In genomic region chr22:23179381-23180294, GRCh38 we compare ENCODE assay signal across 8 cellular contexts. TPM values are rescaled to one million over a fixed set of nuclear protein-coding genes. Genes with fewer than 3 reads are reported as not detected.
DNase-seq lines count a peak whose midpoint lies in the region; ATAC-seq, FAIRE-seq and TF ChIP-seq lines count a peak whose summit lies in the region.

No MANE protein-coding gene starts in this region.

- H3F3A ChIP-seq in MM.1S (ENCODE audit: insufficient read depth, low read length): peaks cover 63% of the 10 kb centered on the region

- POLR2A ChIA-PET in CD4-positive, alpha-beta T cell (lab: Charles Lee): interaction anchor here (1.0 to 2.1 kb wide), 5 partner anchors 39 to 106 kb away, joined by 3 to 11 read pairs (median 5); no protein-coding TSS in a partner anchor
- POLR2A ChIA-PET in K562 (lab: Yijun Ruan, JAX) (interaction anchor here (0.6 to 86.5 kb wide), 16 partner anchors 7 to 410 kb away, joined by 3 to 3476 read pairs (median 10); partner anchors contain the start of genes BCR, RAB36 and RSPH14), HepG2 (lab: Yijun Ruan, JAX) (interaction anchor here (0.6 to 4.1 kb wide), 2 partner anchors 102 to 1376 kb away, joined by 4 to 18 read pairs; no protein-coding TSS in a partner anchor)

- H3K27me3 Mint-ChIP-seq in CD4-positive, alpha-beta T cell: no peaks in the 10 kb centered on the region

- H3K36me3 ChIP-seq in MM.1S (replicated peaks; ENCODE audit: insufficient read depth, low read length): peaks cover under 1% of the 10 kb centered on the region; the same call in 1 of the 2 replicates
- H3K36me3 ChIP-seq in K562 (ENCODE audit: control insufficient read depth, insufficient read depth, low read length): peaks cover 33% of the 10 kb centered on the region
- no peaks in the 10 kb centered on the region; a peak in 1 of 5 replicates for H3K36me3 ChIP-seq in HepG2 (replicated peaks in 1 of 2; ENCODE audit: control insufficient read depth in 1 of 2, insufficient read depth in 2 of 2, low read length in 2 of 2)

- H3K79me2 ChIP-seq in MM.1S (ENCODE audit: low read length): peaks cover 62% of the 10 kb centered on the region
- peaks cover 39% of the 10 kb centered on the region for H3K79me2 ChIP-seq in K562 (ENCODE audit: control insufficient read depth, insufficient read depth, low read length)
- H3K79me2 ChIP-seq in HepG2 (ENCODE audit: insufficient read depth, low read length): peaks cover 39% of the 10 kb centered on the region

- no peaks in the 10 kb centered on the region for H3K27me3 ChIP-seq in CD4-positive, alpha-beta T cell (ENCODE audit: control insufficient read depth, insufficient read depth, low read length)
- H3K27me3 ChIP-seq in MM.1S (replicated peaks; ENCODE audit: insufficient read depth, low read length) (no peaks in the 10 kb centered on the region), K562 (ENCODE audit: control insufficient read depth in 2 of 2, insufficient read depth in 2 of 2, low read length in 2 of 2) (no peaks in the 10 kb centered on the region), HepG2 (ENCODE audit: control insufficient read depth in 1 of 2, insufficient read depth in 2 of 2, low read length in 2 of 2) (no peaks in the 10 kb centered on the region; a peak in 1 of 5 replicates)

- H3K4me1 ChIP-seq in MM.1S (ENCODE audit: low read length) (peaks cover 52% of the 10 kb centered on the region), K562 (replicated peaks in 1 of 2; ENCODE audit: control insufficient read depth in 2 of 2, insufficient read depth in 2 of 2, low read length in 2 of 2) (peaks cover 72 to 77% of the 10 kb centered on the region in 2 experiments), HepG2 (ENCODE audit: insufficient read depth, low read length) (peaks cover 68% of the 10 kb centered on the region)

- TF ChIP-seq EP300 in K562 (IDR thresholded peaks at IDR 0.05; ENCODE audit: low read length): no peak
- no peak for TF ChIP-seq EP300 in HepG2 (IDR thresholded peaks at IDR 0.05; ENCODE audit: low read depth in 2 of 2, low read length in 2 of 2)
- TF ChIP-seq EP300 in HepG2 (CRISPR knock-in tag; IDR thresholded peaks at IDR 0.05; ENCODE audit: borderline replicate concordance): no peak

- FAIRE-seq in K562 (lab: Jason Lieb, UNC) (no peak), HepG2 (lab: Jason Lieb, UNC) (peak; percentile 72)

- H3K27ac ChIP-seq in CD4-positive, alpha-beta T cell (ENCODE audit: low read depth, low read length): peak overlapping the region; percentile 26
- H3K27ac ChIP-seq in MM.1S (ENCODE audit: low read length) (peak overlapping the region; percentile 92), K562 (ENCODE audit: extremely low read depth, low read depth, low read length) (peak overlapping the region; percentile 61), HepG2 (ENCODE audit: extremely low read length, insufficient read depth, low read length) (peak overlapping the region; percentile 60)

- DNase-seq in CD4-positive, alpha-beta T cell: peak in 1 of 10 experiments; percentile 8
- DNase-seq in MM.1S: peak; percentile 41
- DNase-seq in K562 (ENCODE audit: extremely low read depth in 1 of 4, low spot score in 3 of 4): peak in 2 of 4 experiments; percentile 81 to 86
- DNase-seq in HepG2 (ENCODE audit: low spot score): no peak
- peak; percentile 15 for DNase-seq in superior temporal gyrus (ENCODE audit: extremely low spot score)
- no peak for DNase-seq in NCI-H1105 (lab: John Stamatoyannopoulos, UW)
- no peak for DNase-seq in NCI-H2227 (lab: John Stamatoyannopoulos, UW; ENCODE audit: unreplicated experiment)

- no peak for ATAC-seq in CD4-positive, alpha-beta T cell (ENCODE audit: poor library complexity)
- ATAC-seq in K562: peak; percentile 28
- ATAC-seq in HepG2: peak; percentile 43
- no peak for ATAC-seq in GM18520 (IDR thresholded peaks at IDR 0.05; ENCODE audit: unreplicated experiment)

- peak overlapping the region; percentile 73 for H3K9ac ChIP-seq in MM.1S (ENCODE audit: low read length)
- H3K9ac ChIP-seq in K562 (ENCODE audit: insufficient read depth in 1 of 2, low read depth in 2 of 2, low read length in 2 of 2): peak overlapping the region; percentile 68 to 95
- peak overlapping the region; percentile 65 for H3K9ac ChIP-seq in HepG2 (ENCODE audit: insufficient read depth, low read depth, low read length)

- BruUV-seq in K562 (replicated peaks; lab: Mats Ljungman, UMichigan): TSS peak; percentile 57
- BruUV-seq in HepG2 (replicated peaks; lab: Mats Ljungman, UMichigan): TSS peak; percentile 64

- TF ChIP-seq RAD21 in K562 (CRISPR knock-in tag; conservative IDR thresholded peaks at IDR 0.05 in 1 of 2, IDR thresholded peaks at IDR 0.05 in 1 of 2) (no peak), HepG2 (CRISPR knock-in tag; IDR thresholded peaks at IDR 0.05) (no peak)

- CTCF ChIA-PET in CD4-positive, alpha-beta T cell (lab: Charles Lee): interaction anchor here (1.0 to 2.0 kb wide), 2 partner anchors 64 to 102 kb away, joined by 3 to 11 read pairs; no protein-coding TSS in a partner anchor
- CTCF ChIA-PET in K562 (lab: Yijun Ruan, JAX; ENCODE audit: low intra/inter-chr PET ratio) (interaction anchor here (1.2 to 11.5 kb wide), 14 partner anchors 11 to 221 kb away, joined by 3 to 800 read pairs (median 11); no protein-coding TSS in a partner anchor), HepG2 (lab: Yijun Ruan, JAX; ENCODE audit: low intra/inter-chr PET ratio, low total read pairs) (interaction anchor here (3.0 to 5.9 kb wide), 2 partner anchors 103 to 111 kb away, joined by 45 to 73 read pairs; no protein-coding TSS in a partner anchor)

- H4K20me1 ChIP-seq in MM.1S (ENCODE audit: insufficient read depth, low read length) (peaks cover 16% of the 10 kb centered on the region), K562 (replicated peaks; ENCODE audit: control insufficient read depth, insufficient read depth, low read length) (peaks cover 36% of the 10 kb centered on the region), HepG2 (ENCODE audit: insufficient read depth, low read length) (peaks cover 34% of the 10 kb centered on the region)

- H2AFZ ChIP-seq in MM.1S (ENCODE audit: low read length) (peak overlapping the region; percentile 20), K562 (ENCODE audit: low read depth, low read length) (peak overlapping the region; percentile 95), HepG2 (ENCODE audit: low read length) (peak overlapping the region; percentile 44)

- no peak for TF ChIP-seq CTCF in CD4-positive, alpha-beta T cell (IDR thresholded peaks at IDR 0.05)
- TF ChIP-seq CTCF in MM.1S (IDR thresholded peaks at IDR 0.05; ENCODE audit: low read length) (no peak), K562 (IDR thresholded peaks at IDR 0.05 in 2 of 3, conservative IDR thresholded peaks at IDR 0.05 in 1 of 3; ENCODE audit: insufficient read depth in 2 of 3, low read depth in 1 of 3, low read length in 3 of 3) (no peak), HepG2 (CRISPR knock-in tag; IDR thresholded peaks at IDR 0.05) (no peak)

- no peaks in the 10 kb centered on the region for H3K9me2 ChIP-seq in MM.1S (replicated peaks; ENCODE audit: insufficient read depth, low read length)

- no peaks in the 10 kb centered on the region for H3K9me3 ChIP-seq in CD4-positive, alpha-beta T cell (ENCODE audit: control insufficient read depth, low read length)
- H3K9me3 ChIP-seq in MM.1S (replicated peaks; ENCODE audit: insufficient read depth, low read length) (no peaks in the 10 kb centered on the region), K562 (replicated peaks; ENCODE audit: control insufficient read depth, insufficient read depth, low read depth, low read length) (peaks cover 16% of the 10 kb centered on the region), HepG2 (ENCODE audit: low read length) (no peaks in the 10 kb centered on the region)

- H3K36me3 Mint-ChIP-seq in CD4-positive, alpha-beta T cell (ENCODE audit: low read depth): peaks cover 8% of the 10 kb centered on the region

- H3K4me3 Mint-ChIP-seq in CD4-positive, alpha-beta T cell: peak overlapping the region; percentile 89

- in situ Hi-C loops in K562 (cut with MboI): loop anchor here (5.0 kb wide), 1 partner anchor 98 kb away; no protein-coding TSS in a partner anchor
- in situ Hi-C loops in HepG2 (cut with HindIII; ENCODE audit: extremely low pct_ligation_motif_present, low pct_unique_long_range_greater_than_20kb): loop anchor here (5.0 kb wide), 2 partner anchors 38 to 103 kb away; no protein-coding TSS in a partner anchor

- no peak for TF ChIP-seq POLR2A in K562 (conservative IDR thresholded peaks at IDR 0.05)
- no peak for TF ChIP-seq POLR2A in HepG2 (IDR thresholded peaks at IDR 0.05; ENCODE audit: insufficient read depth in 1 of 2, low read depth in 2 of 2, low read length in 2 of 2)

- H3K4me1 Mint-ChIP-seq in CD4-positive, alpha-beta T cell (ENCODE audit: low read depth): peaks cover 48% of the 10 kb centered on the region

- H3K4me2 ChIP-seq in MM.1S (ENCODE audit: low read depth, low read length) (peak overlapping the region; percentile 95), K562 (ENCODE audit: insufficient read depth, low read length) (peak overlapping the region; percentile 80), HepG2 (ENCODE audit: low read depth, low read length) (peak overlapping the region; percentile 94)

- no peaks in the 10 kb centered on the region for H3K9me3 Mint-ChIP-seq in CD4-positive, alpha-beta T cell

- peak overlapping the region; percentile 66 for H3K4me3 ChIP-seq in MM.1S (ENCODE audit: low read length)
- peak overlapping the region; percentile 46 for H3K4me3 ChIP-seq in K562
- peak overlapping the region; percentile 61 to 83 (median 73) for H3K4me3 ChIP-seq in HepG2 (replicated peaks in 1 of 3; ENCODE audit: insufficient read depth in 1 of 3, low read depth in 2 of 3, low read length in 3 of 3)

- WGBS in K562 (ENCODE audit: insufficient coverage, low coverage, missing lambda C conversion rate): 48% methylated on average over 25 of the region's 25 CpGs
- WGBS in HepG2 (ENCODE audit: low lambda C conversion rate): 0% methylated on average over 9 of the region's 25 CpGs

- intact Hi-C loops in CD4-positive, alpha-beta T cell (cut with DNase I, micrococcal nuclease): loop anchor here (2.0 to 5.0 kb wide), 6 partner anchors 37 to 358 kb away; partner anchors contain the start of gene RSPH14 (in 1 of the 2)
- intact Hi-C loops in K562 (cut with micrococcal nuclease): loop anchor here (1.0 to 5.0 kb wide), 2 partner anchors 34 to 208 kb away; partner anchors contain the start of gene RAB36
- intact Hi-C loops in HepG2 (cut with micrococcal nuclease; ENCODE audit: unreplicated experiment): loop anchor here (2.0 kb wide), 3 partner anchors 37 to 71 kb away; no protein-coding TSS in a partner anchor

- peak overlapping the region; percentile 83 for H3K27ac Mint-ChIP-seq in CD4-positive, alpha-beta T cell

- H3K9me1 ChIP-seq in K562 (ENCODE audit: control insufficient read depth, insufficient read depth, low read length): peaks cover 34% of the 10 kb centered on the region

RNA-seq across cellular contexts. Expression of gene BCR, which starts 0.7 kb away (rescaled TPM):
- 10 to 100 TPM; 60.0 to 64.8 TPM for total RNA-seq in CD4-positive, alpha-beta T cell
- 234 and 446 TPM in 2 replicates for total RNA-seq in K562 (2011; cell fraction: chromatin; rRNA removed; ENCODE audit: low replicate concordance)
- total RNA-seq in K562 (2011; cell fraction: nucleolus; rRNA removed): 279 and 314 TPM in 2 replicates
- 196 and 222 TPM in 2 replicates for total RNA-seq in K562 (2011; cell fraction: nucleoplasm; rRNA removed)
- total RNA-seq in K562 (2014; rRNA removed) (81.7 and 100 TPM in 2 replicates), K562 (2014; rRNA removed; fragmentation: Illumina TruSeq; extraction: Trizol) (27.5 and 45.6 TPM in 2 replicates), K562 (2015; rRNA removed; fragmentation: Illumina TruSeq; extraction: Trizol) (65.7 and 68.4 TPM in 2 replicates), K562 (2021) (144 and 150 TPM in 2 replicates), HepG2 (2016; rRNA removed; fragmentation: Illumina TruSeq; extraction: Trizol) (33.6 and 35.4 TPM in 2 replicates)
- polyA plus RNA-seq in K562 (2011; rRNA removed) (20.9 and 36.8 TPM in 2 replicates), K562 (2014; fragmentation: Illumina TruSeq; extraction: Trizol) (45.8 and 60.4 TPM in 2 replicates), K562 (2014; fragmentation: Nextera tagmentation; extraction: Ambion mirVana) (under 1 TPM; 0.41 to 0.70 TPM), K562 (2014; rRNA removed) (34.9 and 36.1 TPM in 2 replicates), HepG2 (2011; rRNA removed) (19.9 and 21.9 TPM in 2 replicates)
- polyA plus RNA-seq in K562 (2011; cell fraction: cytosol; rRNA removed): 26.4 and 31.1 TPM in 2 replicates
- polyA plus RNA-seq in K562 (2011; cell fraction: nucleus; rRNA removed): 57.9 and 76.9 TPM in 2 replicates
- polyA plus RNA-seq in K562 (2012): 73.9 and 75.3 TPM in 2 replicates
- polyA minus RNA-seq in K562 (2011; rRNA and poly(A)+ RNA removed): 113 and 124 TPM in 2 replicates
- polyA minus RNA-seq in K562 (2011; cell fraction: cytosol; rRNA and poly(A)+ RNA removed): 132 and 181 TPM in 2 replicates
- polyA minus RNA-seq in K562 (2011; cell fraction: nucleus; rRNA and poly(A)+ RNA removed): 138 and 300 TPM in 2 replicates
- total RNA-seq in HepG2 (2016; cell fraction: cytosol; rRNA removed; fragmentation: Illumina TruSeq; extraction: Trizol; ENCODE audit: low read depth): 10.9 and 12.3 TPM in 2 replicates
- 29.4 and 37.4 TPM in 2 replicates for total RNA-seq in HepG2 (2016; cell fraction: insoluble cytoplasmic fraction; rRNA removed; fragmentation: Illumina TruSeq; extraction: Trizol)
- 17.4 and 22.3 TPM in 2 replicates for total RNA-seq in HepG2 (2016; cell fraction: membrane; rRNA removed; fragmentation: Illumina TruSeq; extraction: Trizol)
- total RNA-seq in HepG2 (2016; cell fraction: nucleus; rRNA removed; fragmentation: Illumina TruSeq; extraction: Trizol): 26.4 and 32.2 TPM in 2 replicates
- 28.9 and 33.8 TPM in 2 replicates for polyA plus RNA-seq in HepG2 (2011; cell fraction: cytosol; rRNA removed)
- polyA plus RNA-seq in HepG2 (2011; cell fraction: nucleus; rRNA removed): 66.0 and 71.9 TPM in 2 replicates
- polyA plus RNA-seq in HepG2 (2012): 21.2 and 25.3 TPM in 2 replicates
- 2.3 and 4.6 TPM in 2 replicates for polyA plus RNA-seq in HepG2 (2016; cell fraction: cytosol; fragmentation: Illumina TruSeq; extraction: Trizol; ENCODE audit: low read depth)
- 26.5 and 34.8 TPM in 2 replicates for polyA plus RNA-seq in HepG2 (2016; cell fraction: insoluble cytoplasmic fraction; fragmentation: Illumina TruSeq; extraction: Trizol; ENCODE audit: low read depth)
- 11.6 and 12.9 TPM in 2 replicates for polyA plus RNA-seq in HepG2 (2016; cell fraction: membrane; fragmentation: Illumina TruSeq; extraction: Trizol; ENCODE audit: low read depth)
- polyA plus RNA-seq in HepG2 (2016; cell fraction: nucleus; fragmentation: Illumina TruSeq; extraction: Trizol; ENCODE audit: insufficient read depth, low read depth): 45.4 and 51.6 TPM in 2 replicates
- polyA minus RNA-seq in HepG2 (2011; rRNA and poly(A)+ RNA removed; ENCODE audit: low replicate concordance): 67.7 and 82.7 TPM in 2 replicates
- 43.0 and 57.5 TPM in 2 replicates for polyA minus RNA-seq in HepG2 (2011; cell fraction: cytosol; rRNA and poly(A)+ RNA removed)
- 24.6 and 32.1 TPM in 2 replicates for polyA minus RNA-seq in HepG2 (2011; cell fraction: nucleus; rRNA and poly(A)+ RNA removed)

RNA-seq across cellular contexts. Expression of gene RAB36, which starts 34.4 kb away (rescaled TPM):
- under 1 TPM; 0.77 to 0.87 TPM for total RNA-seq in CD4-positive, alpha-beta T cell
- total RNA-seq in K562 (2011; cell fraction: chromatin; rRNA removed; ENCODE audit: low replicate concordance): not detected in 2 replicates
- not detected in 2 replicates for total RNA-seq in K562 (2011; cell fraction: nucleolus; rRNA removed)
- not detected in 2 replicates for total RNA-seq in K562 (2011; cell fraction: nucleoplasm; rRNA removed)
- total RNA-seq in K562 (2014; rRNA removed) (0.04 and 0.50 TPM in 2 replicates), K562 (2014; rRNA removed; fragmentation: Illumina TruSeq; extraction: Trizol) (not detected in 2 replicates), K562 (2015; rRNA removed; fragmentation: Illumina TruSeq; extraction: Trizol) (not detected in 2 replicates), K562 (2021) (0.09 TPM in 1 of 2 replicates, not detected in the other), HepG2 (2016; rRNA removed; fragmentation: Illumina TruSeq; extraction: Trizol) (0.20 and 0.24 TPM in 2 replicates)
- polyA plus RNA-seq in K562 (2011; rRNA removed) (0.01 and 0.04 TPM in 2 replicates), K562 (2014; fragmentation: Illumina TruSeq; extraction: Trizol) (not detected in 2 replicates), K562 (2014; fragmentation: Nextera tagmentation; extraction: Ambion mirVana) (under 1 TPM; 0.04 to 0.08 TPM), K562 (2014; rRNA removed) (0.08 TPM in 1 of 2 replicates, not detected in the other), HepG2 (2011; rRNA removed) (0.86 and 1.0 TPM in 2 replicates)
- polyA plus RNA-seq in K562 (2011; cell fraction: cytosol; rRNA removed): 0.58 TPM in 1 of 2 replicates, not detected in the other
- polyA plus RNA-seq in K562 (2011; cell fraction: nucleus; rRNA removed): 0.06 TPM in 1 of 2 replicates, not detected in the other
- polyA plus RNA-seq in K562 (2012): 0.08 and 0.18 TPM in 2 replicates
- 0.42 TPM in 1 of 2 replicates, not detected in the other for polyA minus RNA-seq in K562 (2011; rRNA and poly(A)+ RNA removed)
- polyA minus RNA-seq in K562 (2011; cell fraction: cytosol; rRNA and poly(A)+ RNA removed): not detected in 2 replicates
- polyA minus RNA-seq in K562 (2011; cell fraction: nucleus; rRNA and poly(A)+ RNA removed): 0.11 and 0.40 TPM in 2 replicates
- total RNA-seq in HepG2 (2016; cell fraction: cytosol; rRNA removed; fragmentation: Illumina TruSeq; extraction: Trizol; ENCODE audit: low read depth): 0.10 TPM in 1 of 2 replicates, not detected in the other
- total RNA-seq in HepG2 (2016; cell fraction: insoluble cytoplasmic fraction; rRNA removed; fragmentation: Illumina TruSeq; extraction: Trizol): 0.24 and 0.37 TPM in 2 replicates
- total RNA-seq in HepG2 (2016; cell fraction: membrane; rRNA removed; fragmentation: Illumina TruSeq; extraction: Trizol): 0.12 and 0.17 TPM in 2 replicates
- total RNA-seq in HepG2 (2016; cell fraction: nucleus; rRNA removed; fragmentation: Illumina TruSeq; extraction: Trizol): 0.19 TPM in 2 replicates
- 0.74 and 0.89 TPM in 2 replicates for polyA plus RNA-seq in HepG2 (2011; cell fraction: cytosol; rRNA removed)
- 0.59 and 0.71 TPM in 2 replicates for polyA plus RNA-seq in HepG2 (2011; cell fraction: nucleus; rRNA removed)
- 0.49 and 0.95 TPM in 2 replicates for polyA plus RNA-seq in HepG2 (2012)
- 0.03 and 0.05 TPM in 2 replicates for polyA plus RNA-seq in HepG2 (2016; cell fraction: cytosol; fragmentation: Illumina TruSeq; extraction: Trizol; ENCODE audit: low read depth)
- polyA plus RNA-seq in HepG2 (2016; cell fraction: insoluble cytoplasmic fraction; fragmentation: Illumina TruSeq; extraction: Trizol; ENCODE audit: low read depth): 0.22 and 0.23 TPM in 2 replicates
- 0.14 and 0.15 TPM in 2 replicates for polyA plus RNA-seq in HepG2 (2016; cell fraction: membrane; fragmentation: Illumina TruSeq; extraction: Trizol; ENCODE audit: low read depth)
- polyA plus RNA-seq in HepG2 (2016; cell fraction: nucleus; fragmentation: Illumina TruSeq; extraction: Trizol; ENCODE audit: insufficient read depth, low read depth): 0.19 and 0.33 TPM in 2 replicates
- 0.02 and 2.6 TPM in 2 replicates for polyA minus RNA-seq in HepG2 (2011; rRNA and poly(A)+ RNA removed; ENCODE audit: low replicate concordance)
- polyA minus RNA-seq in HepG2 (2011; cell fraction: cytosol; rRNA and poly(A)+ RNA removed): 0.44 and 0.49 TPM in 2 replicates
- polyA minus RNA-seq in HepG2 (2011; cell fraction: nucleus; rRNA and poly(A)+ RNA removed): 0.37 and 0.64 TPM in 2 replicates

RNA-seq across cellular contexts. Expression of gene RSPH14, which starts 37.8 kb away (rescaled TPM):
- total RNA-seq in CD4-positive, alpha-beta T cell: 1 to 10 TPM; 1.2 to 1.5 TPM
- not detected in 2 replicates for total RNA-seq in K562 (2011; cell fraction: chromatin; rRNA removed; ENCODE audit: low replicate concordance)
- not detected in 2 replicates for total RNA-seq in K562 (2011; cell fraction: nucleolus; rRNA removed)
- not detected in 2 replicates for total RNA-seq in K562 (2011; cell fraction: nucleoplasm; rRNA removed)
- total RNA-seq in K562 (2014; rRNA removed) (not detected in 2 replicates), K562 (2014; rRNA removed; fragmentation: Illumina TruSeq; extraction: Trizol) (not detected in 2 replicates), K562 (2015; rRNA removed; fragmentation: Illumina TruSeq; extraction: Trizol) (not detected in 2 replicates), K562 (2021) (not detected in 2 replicates), HepG2 (2016; rRNA removed; fragmentation: Illumina TruSeq; extraction: Trizol) (1.1 and 1.3 TPM in 2 replicates)
- polyA plus RNA-seq in K562 (2011; rRNA removed) (0.24 TPM in 1 of 2 replicates, not detected in the other), K562 (2014; fragmentation: Illumina TruSeq; extraction: Trizol) (not detected in 2 replicates), K562 (2014; fragmentation: Nextera tagmentation; extraction: Ambion mirVana) (under 1 TPM in 1 of 2 experiments, not detected in 1; 0.35 TPM), K562 (2014; rRNA removed) (not detected in 2 replicates), HepG2 (2011; rRNA removed) (0.86 and 1.2 TPM in 2 replicates)
- not detected in 2 replicates for polyA plus RNA-seq in K562 (2011; cell fraction: cytosol; rRNA removed)
- polyA plus RNA-seq in K562 (2011; cell fraction: nucleus; rRNA removed): 0.27 TPM in 1 of 2 replicates, not detected in the other
- not detected in 2 replicates for polyA plus RNA-seq in K562 (2012)
- not detected in 2 replicates for polyA minus RNA-seq in K562 (2011; rRNA and poly(A)+ RNA removed)
- not detected in 2 replicates for polyA minus RNA-seq in K562 (2011; cell fraction: cytosol; rRNA and poly(A)+ RNA removed)
- polyA minus RNA-seq in K562 (2011; cell fraction: nucleus; rRNA and poly(A)+ RNA removed): not detected in 2 replicates
- 0.35 and 0.71 TPM in 2 replicates for total RNA-seq in HepG2 (2016; cell fraction: cytosol; rRNA removed; fragmentation: Illumina TruSeq; extraction: Trizol; ENCODE audit: low read depth)
- 0.67 and 1.0 TPM in 2 replicates for total RNA-seq in HepG2 (2016; cell fraction: insoluble cytoplasmic fraction; rRNA removed; fragmentation: Illumina TruSeq; extraction: Trizol)
- total RNA-seq in HepG2 (2016; cell fraction: membrane; rRNA removed; fragmentation: Illumina TruSeq; extraction: Trizol): 0.40 and 1.1 TPM in 2 replicates
- 0.94 TPM in 1 of 2 replicates, not detected in the other for total RNA-seq in HepG2 (2016; cell fraction: nucleus; rRNA removed; fragmentation: Illumina TruSeq; extraction: Trizol)
- 0.55 and 0.93 TPM in 2 replicates for polyA plus RNA-seq in HepG2 (2011; cell fraction: cytosol; rRNA removed)
- 0.48 and 0.50 TPM in 2 replicates for polyA plus RNA-seq in HepG2 (2011; cell fraction: nucleus; rRNA removed)
- 0.58 and 2.0 TPM in 2 replicates for polyA plus RNA-seq in HepG2 (2012)
- polyA plus RNA-seq in HepG2 (2016; cell fraction: cytosol; fragmentation: Illumina TruSeq; extraction: Trizol; ENCODE audit: low read depth): 0.60 and 0.71 TPM in 2 replicates
- 0.40 and 1.1 TPM in 2 replicates for polyA plus RNA-seq in HepG2 (2016; cell fraction: insoluble cytoplasmic fraction; fragmentation: Illumina TruSeq; extraction: Trizol; ENCODE audit: low read depth)
- polyA plus RNA-seq in HepG2 (2016; cell fraction: membrane; fragmentation: Illumina TruSeq; extraction: Trizol; ENCODE audit: low read depth): 0.47 and 2.4 TPM in 2 replicates
- 1.6 and 2.0 TPM in 2 replicates for polyA plus RNA-seq in HepG2 (2016; cell fraction: nucleus; fragmentation: Illumina TruSeq; extraction: Trizol; ENCODE audit: insufficient read depth, low read depth)
- 1.4 TPM in 1 of 2 replicates, not detected in the other for polyA minus RNA-seq in HepG2 (2011; rRNA and poly(A)+ RNA removed; ENCODE audit: low replicate concordance)
- polyA minus RNA-seq in HepG2 (2011; cell fraction: cytosol; rRNA and poly(A)+ RNA removed): not detected in 2 replicates
- 1.0 and 1.4 TPM in 2 replicates for polyA minus RNA-seq in HepG2 (2011; cell fraction: nucleus; rRNA and poly(A)+ RNA removed)

Comparison
In these comparisons a context has a peak if more than half of its experiments do, and no peak if none do; other contexts are left out.
1. ATAC-seq: peak in K562 (single experiment) and HepG2 (single experiment); none in CD4-positive, alpha-beta T cell (single experiment) and GM18520 (single experiment).
2. DNase-seq: peak in MM.1S (single experiment) and superior temporal gyrus (single experiment); none in HepG2 (single experiment), NCI-H1105 (single experiment) and NCI-H2227 (single experiment).
3. H3K27ac ChIP-seq: peak in every context shown above with its lines; median percentile 92 in MM.1S; 61 in K562; 60 in HepG2; 26 in CD4-positive, alpha-beta T cell.
4. H2AFZ ChIP-seq: peak in every context shown above with its lines; median percentile 95 in K562; 44 in HepG2; 20 in MM.1S.
5. Peak in every context shown above with its lines, with median percentiles within 50 percentile points of each other: H3K4me2 ChIP-seq, H3K4me3 ChIP-seq and H3K9ac ChIP-seq.